Comparison of ENCODE assay signal across 21 cellular contexts in genomic region chr1:6802454-6802853, GRCh38. TPM values are rescaled to one million over a fixed set of nuclear protein-coding genes. Genes with fewer than 3 reads are reported as not detected.
DNase-seq lines count a peak whose midpoint lies in the region; ATAC-seq and TF ChIP-seq lines count a peak whose summit lies in the region.
"Had no signal": no experiment of that assay in that cellular context is flagged by ENCODE, and none has a peak within 500 bp of the region (broad histone marks: within the 10 kb centered on the region; RNA-seq: fewer than 3 reads in every experiment).

No MANE protein-coding gene starts in this region.

- peaks cover 35% of the 10 kb centered on the region for H3K4me1 ChIP-seq in IMR-90 (ENCODE audit: control insufficient read depth, insufficient read depth, low read length)
- H3K4me1 ChIP-seq in esophagus muscularis mucosa, result peaks cover 56 to 83% (median 64%) of the 10 kb centered on the region in 4 donors

- no TSS peak for BruUV-seq in IMR-90 (replicated peaks; lab: Mats Ljungman, UMichigan)

- TF ChIP-seq CTCF in AG04450 (IDR thresholded peaks at IDR 0.05; ENCODE audit: low read depth, low read length) (no peak), IMR-90 (conservative IDR thresholded peaks at IDR 0.05; ENCODE audit: low read depth, low read length) (no peak), esophagus muscularis mucosa (IDR thresholded peaks at IDR 0.05) (no peak), neural crest cell (conservative IDR thresholded peaks at IDR 0.05) (no peak)

- H3K4me1 Mint-ChIP-seq in neural crest cell, result peaks cover 17% of the 10 kb centered on the region
- H3K4me1 Mint-ChIP-seq in activated naive CD4-positive, alpha-beta T cell treated with anti-CD3 and anti-CD28 coated beads for 36 hours (ENCODE audit: low read depth), result peaks cover 47% of the 10 kb centered on the region

- in situ Hi-C loops in IMR-90 (cut with MboI; ENCODE audit: low sequenced_read_pairs), result loop anchor here (10.0 kb wide), 1 partner anchor 842 kb away; no protein-coding TSS in a partner anchor

- no peaks in the 10 kb centered on the region for H3K27me3 Mint-ChIP-seq in neural crest cell (ENCODE audit: low read depth)
- no peaks in the 10 kb centered on the region for H3K27me3 Mint-ChIP-seq in activated naive CD4-positive, alpha-beta T cell treated with anti-CD3 and anti-CD28 coated beads for 36 hours (ENCODE audit: low read depth)
- H3K27me3 Mint-ChIP-seq: naive thymus-derived CD8-positive, alpha-beta T cell had no signal

- H3K27me3 ChIP-seq in AG04450 (ENCODE audit: control insufficient read depth, insufficient read depth, low read length), result no peaks in the 10 kb centered on the region
- no peaks in the 10 kb centered on the region for H3K27me3 ChIP-seq in IMR-90 (ENCODE audit: control insufficient read depth, insufficient read depth, low read length)
- no peaks in the 10 kb centered on the region for H3K27me3 ChIP-seq in esophagus muscularis mucosa

- peaks cover 20% of the 10 kb centered on the region for H3K9me1 ChIP-seq in IMR-90 (ENCODE audit: insufficient read depth, low read length)

- POLR2A ChIA-PET in AG04450 (lab: Yijun Ruan, JAX), result interaction anchor here (0.7 to 2.6 kb wide), 2 partner anchors 18 to 130 kb away, joined by 4 to 14 read pairs; partner anchors contain the start of gene CAMTA1
- POLR2A ChIA-PET in IMR-90 (lab: Charles Lee; ENCODE audit: unreplicated experiment), result no interaction called here

- dilution Hi-C loops in IMR-90 (cut with HindIII; ENCODE audit: low sequenced_read_pairs, unreplicated experiment), result no loop called here

- H2AK9ac ChIP-seq in IMR-90 (replicated peaks; ENCODE audit: low read depth, low read length, poor library complexity), result no peak overlapping the region

- peaks cover 5% of the 10 kb centered on the region; the same call in 1 of the 2 replicates for H4K20me1 ChIP-seq in IMR-90 (ENCODE audit: insufficient read depth, low read length)

- no peak for ATAC-seq in IMR-90 (ENCODE audit: low read depth)
- ATAC-seq in GM18907 (IDR thresholded peaks at IDR 0.05; ENCODE audit: unreplicated experiment), result no peak
- ATAC-seq: activated CD4-positive, CD25-positive, alpha-beta regulatory T cell treated with anti-CD3 and anti-CD28 coated beads, Interleukin-2, amount 50 U/mL, for 24 hours; naive thymus-derived CD8-positive, alpha-beta T cell had no signal

- H3K79me1 ChIP-seq in IMR-90 (ENCODE audit: low read depth in 1 of 2, low read length in 2 of 2), result peaks cover 19 to 67% of the 10 kb centered on the region in 2 experiments

- H3K27ac Mint-ChIP-seq in neural crest cell (ENCODE audit: unreplicated experiment), result peak overlapping the region; percentile 31
- H3K27ac Mint-ChIP-seq in activated naive CD4-positive, alpha-beta T cell treated with anti-CD3 and anti-CD28 coated beads for 36 hours, result no peak overlapping the region

- H3K23ac ChIP-seq in IMR-90 (ENCODE audit: low read depth, low read length), result peak overlapping the region; percentile 55; the same call in 1 of the 2 replicates

- H2BK15ac ChIP-seq in IMR-90 (ENCODE audit: low read depth, low read length), result peak overlapping the region; percentile 42; the same call in 1 of the 3 replicates

- peak overlapping the region; percentile 90 for H2AK5ac ChIP-seq in IMR-90 (ENCODE audit: low read depth, low read length)

- H4K91ac ChIP-seq in IMR-90 (ENCODE audit: insufficient read depth, low read depth, low read length), result peak overlapping the region; percentile 42

- no peak for TF ChIP-seq EP300 in esophagus muscularis mucosa (IDR thresholded peaks at IDR 0.05)

- DNase-seq in AG04450 (ENCODE audit: low read depth, low spot score) (no peak), IMR-90 (no peak), esophagus muscularis mucosa (ENCODE audit: extremely low spot score) (no peak), neural crest cell (ENCODE audit: low read depth, low spot score) (no peak), NCI-H1417 treated with DMSO at 0.1 percent for 48 hours (lab: John Stamatoyannopoulos, UW) (no peak), 8988T (no peak)
- DNase-seq in activated naive CD4-positive, alpha-beta T cell treated with anti-CD3 and anti-CD28 coated beads for 36 hours, result no peak
- DNase-seq: activated naive CD4-positive, alpha-beta T cell treated with Interleukin-2 at 50 U/mL for 16 hours; activated T-cell treated with anti-CD3 and anti-CD28 coated beads, Interleukin-2, amount 50 U/mL, for 1 hour; cerebellar nuclear complex; DND-41; KBM-7; kidney glomerular epithelial cell; mesendoderm; naive thymus-derived CD8-positive, alpha-beta T cell; NCI-H187; NCI-H526 treated with DMSO at 0.1 percent for 48 hours had no signal

- H2BK5ac ChIP-seq in IMR-90 (ENCODE audit: low read depth, low read length, poor library complexity, severe bottlenecking), result peak overlapping the region; percentile 69

- H4K8ac ChIP-seq in IMR-90 (ENCODE audit: low read depth in 2 of 2, low read length in 2 of 2), result peak overlapping the region; percentile 32 to 51

- H3K4me3 Mint-ChIP-seq in neural crest cell, result no peak overlapping the region
- H3K4me3 Mint-ChIP-seq in activated naive CD4-positive, alpha-beta T cell treated with anti-CD3 and anti-CD28 coated beads for 36 hours, result no peak overlapping the region

- no peaks in the 10 kb centered on the region for H3K9me3 Mint-ChIP-seq in neural crest cell
- no peaks in the 10 kb centered on the region for H3K9me3 Mint-ChIP-seq in activated naive CD4-positive, alpha-beta T cell treated with anti-CD3 and anti-CD28 coated beads for 36 hours
- H3K9me3 Mint-ChIP-seq: naive thymus-derived CD8-positive, alpha-beta T cell had no signal

- H4K5ac ChIP-seq in IMR-90 (ENCODE audit: low read depth, low read length), result peak overlapping the region; percentile 71

- CTCF ChIA-PET in AG04450 (lab: Charles Lee), result interaction anchor here (0.6 to 6.0 kb wide), 4 partner anchors 30 to 1118 kb away, joined by 3 to 41 read pairs (median 6); no protein-coding TSS in a partner anchor
- CTCF ChIA-PET in IMR-90 (lab: Yijun Ruan, JAX), result interaction anchor here (0.6 to 0.7 kb wide), 2 partner anchors 66 to 401 kb away, joined by 4 to 5 read pairs; no protein-coding TSS in a partner anchor
- CTCF ChIA-PET in activated naive CD4-positive, alpha-beta T cell treated with anti-CD3 and anti-CD28 coated beads for 36 hours (lab: Charles Lee), result no interaction called here

- no peak overlapping the region for H3K4me3 ChIP-seq in AG04450 (ENCODE audit: low read depth, low read length)
- H3K4me3 ChIP-seq in IMR-90 (ENCODE audit: insufficient read depth, low read depth, low read length), result no peak overlapping the region
- no peak overlapping the region for H3K4me3 ChIP-seq in esophagus muscularis mucosa

- TF ChIP-seq RAD21 in IMR-90 (IDR thresholded peaks at IDR 0.05; ENCODE audit: low read length), result no peak

- no peaks in the 10 kb centered on the region for H3K36me3 ChIP-seq in IMR-90 (ENCODE audit: control insufficient read depth, insufficient read depth, low read length)
- no peaks in the 10 kb centered on the region for H3K36me3 ChIP-seq in esophagus muscularis mucosa

- peak overlapping the region; percentile 83 for H2BK20ac ChIP-seq in IMR-90 (ENCODE audit: low read depth, low read length)

- H3K18ac ChIP-seq in IMR-90 (ENCODE audit: low read depth, low read length), result peak overlapping the region; percentile 73; the same call in 1 of the 2 replicates

- no peaks in the 10 kb centered on the region for H3K36me3 Mint-ChIP-seq in neural crest cell (ENCODE audit: low read depth)
- H3K36me3 Mint-ChIP-seq in activated naive CD4-positive, alpha-beta T cell treated with anti-CD3 and anti-CD28 coated beads for 36 hours (ENCODE audit: low read depth), result no peaks in the 10 kb centered on the region

- no peak overlapping the region for H3K9ac ChIP-seq in IMR-90 (ENCODE audit: low read depth, low read length)
- H3K9ac ChIP-seq: parathyroid adenoma had no signal

- peak overlapping the region; percentile 82; the same call in 1 of the 2 replicates for H3K14ac ChIP-seq in IMR-90 (replicated peaks; ENCODE audit: low read depth, low read length)

- peak overlapping the region; percentile 81 for H2BK120ac ChIP-seq in IMR-90 (ENCODE audit: low read depth, low read length)

- no CpG with 5 or more reads among the region's 2 CpGs for WGBS in IMR-90 (ENCODE audit: extremely low coverage in 2 of 2, insufficient read length in 1 of 2), 2 experiments
- 90% methylated on average over 2 of the region's 2 CpGs for WGBS in esophagus muscularis mucosa

- H2AFZ ChIP-seq in IMR-90 (replicated peaks; ENCODE audit: low read length, poor library complexity), result no peak overlapping the region
- H2AFZ ChIP-seq: parathyroid adenoma had no signal

- H3K27ac ChIP-seq in AG04450 (ENCODE audit: low read depth, low read length), result peak overlapping the region; percentile 43
- peak overlapping the region; percentile 73 for H3K27ac ChIP-seq in IMR-90 (ENCODE audit: insufficient read depth, low read length)
- H3K27ac ChIP-seq in esophagus muscularis mucosa (replicated peaks in 1 of 4), result peak overlapping the region; percentile 32 to 75 (median 46)
- H3K27ac ChIP-seq: parathyroid adenoma, RWPE1 had no signal

- TF ChIP-seq POLR2A in IMR-90 (IDR thresholded peaks at IDR 0.05; ENCODE audit: low read depth, low read length) (no peak), esophagus muscularis mucosa (IDR thresholded peaks at IDR 0.05; ENCODE audit: low read depth) (no peak)

- no peak overlapping the region for H3K56ac ChIP-seq in IMR-90 (ENCODE audit: extremely low read depth, insufficient read depth, low read length)

- intact Hi-C loops in IMR-90 (cut with micrococcal nuclease) (loop anchor here (5.0 kb wide), 1 partner anchor 70 kb away; no protein-coding TSS in a partner anchor), esophagus muscularis mucosa (cut with DNase I) (no loop called here)
- intact Hi-C loops in activated naive CD4-positive, alpha-beta T cell treated with anti-CD3 and anti-CD28 coated beads for 36 hours (cut with micrococcal nuclease), result no loop called here

- H3K9me3 ChIP-seq in AG04450 (ENCODE audit: control insufficient read depth, insufficient read depth, low read length) (no peaks in the 10 kb centered on the region), IMR-90 (ENCODE audit: control insufficient read depth, insufficient read depth, low read length) (no peaks in the 10 kb centered on the region), esophagus muscularis mucosa (no peaks in the 10 kb centered on the region)

- H3K4me2 ChIP-seq in IMR-90 (ENCODE audit: low read depth, low read length), result no peak overlapping the region

- H3K4ac ChIP-seq in IMR-90 (ENCODE audit: low read depth, low read length), result peak overlapping the region; percentile 60

TF ChIP-seq in IMR-90, 13 proteins besides CTCF, POLR2A, EP300 and RAD21 (continues in another document):
- no peak for TF ChIP-seq BHLHE40 (IDR thresholded peaks at IDR 0.05; ENCODE audit: low read depth, low read length)
- TF ChIP-seq MAFK (IDR thresholded peaks at IDR 0.05; ENCODE audit: low read depth, low read length), result no peak

RNA-seq across cellular contexts. Expression of gene CAMTA1, which starts 17.2 kb away (rescaled TPM):
- 51.8 and 64.9 TPM in 2 replicates for polyA plus RNA-seq in AG04450 (2011; rRNA removed)
- 22.1 and 35.3 TPM in 2 replicates for polyA minus RNA-seq in AG04450 (2011; rRNA and poly(A)+ RNA removed)
- 35.5 and 65.3 TPM in 2 replicates for total RNA-seq in IMR-90 (2012; rRNA removed)
- 52.0 and 74.3 TPM in 2 replicates for polyA plus RNA-seq in IMR-90 (2012; rRNA removed)
- 41.7 and 81.6 TPM in 2 replicates for polyA plus RNA-seq in IMR-90 (2012; cell fraction: cytosol; rRNA removed)
- 8.2 and 38.2 TPM in 2 replicates for polyA plus RNA-seq in IMR-90 (2012; cell fraction: nucleus; rRNA removed; ENCODE audit: low replicate concordance)
- total RNA-seq in esophagus muscularis mucosa, result 100 to 1,000 TPM; 109 to 226 (median 139) TPM
- 109 and 110 TPM in 2 replicates for total RNA-seq in neural crest cell
- 10 to 100 TPM; 61.5 to 70.9 TPM for total RNA-seq in activated naive CD4-positive, alpha-beta T cell treated with anti-CD3 and anti-CD28 coated beads for 36 hours
